In the genomic region with DNA sequence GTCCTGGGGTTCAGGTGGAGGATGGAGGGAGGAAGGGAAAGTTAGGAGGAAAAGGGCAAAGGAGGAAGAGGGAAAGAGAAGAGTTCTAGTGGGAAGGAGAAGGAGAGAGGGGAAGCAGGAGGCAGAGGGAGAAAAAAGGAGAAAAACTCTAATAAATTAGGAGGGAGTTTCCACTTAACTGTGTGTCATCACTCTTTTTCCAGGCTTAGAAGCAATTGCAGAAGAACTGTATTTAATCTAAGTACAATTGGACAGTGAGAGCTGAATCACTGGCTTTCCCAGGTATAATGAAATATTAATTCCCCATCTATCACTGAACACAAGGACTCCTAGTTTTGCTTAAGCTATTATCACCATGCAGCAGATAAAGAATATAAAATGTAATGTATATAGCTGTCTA, we compare ENCODE assay signal across 26 cellular contexts.
A peak's percentile ranks its signal among the peaks of the same experiment; 100 is the strongest.
DNase-seq lines count a peak whose midpoint lies in the region; ATAC-seq and TF ChIP-seq lines count a peak whose summit lies in the region.
"Had no signal": no experiment of that assay in that cellular context is flagged by ENCODE, and none has a peak within 500 bp of the region (broad histone marks: within the 10 kb centered on the region; RNA-seq: fewer than 3 reads in every experiment).

No MANE protein-coding gene starts in this region.

- peaks cover 61% of the 10 kb centered on the region for H3K79me2 ChIP-seq in fibroblast of lung (ENCODE audit: control insufficient read depth, insufficient read depth, low read length)
- peaks cover 88% of the 10 kb centered on the region for H3K79me2 ChIP-seq in osteoblast (ENCODE audit: insufficient read depth, low read length)

- H3K27ac ChIP-seq in fibroblast of lung (ENCODE audit: insufficient read depth, low read length) (peak overlapping the region; percentile 24), osteoblast (ENCODE audit: low read depth, low read length) (peak overlapping the region; percentile 96), esophagus squamous epithelium (no peak overlapping the region)
- H3K27ac ChIP-seq: 22Rv1, WERI-Rb-1 had no signal

- no peak overlapping the region for H3K9ac ChIP-seq in fibroblast of lung (ENCODE audit: insufficient read depth, low read length)

- no peaks in the 10 kb centered on the region for H3K9me3 Mint-ChIP-seq in activated T-cell treated with anti-CD3 and anti-CD28 coated beads, Interleukin-2, amount 50 U/mL, for 24 hours
- no peaks in the 10 kb centered on the region for H3K9me3 Mint-ChIP-seq in activated T-helper 17 cell treated with anti-CD3 and anti-CD28 coated beads, Interleukin-2, amount 50 U/mL, for 72 hours
- H3K9me3 Mint-ChIP-seq: activated T-cell treated with anti-CD3 and anti-CD28 coated beads, Interleukin-2, amount 50 U/mL, for 4 hours had no signal

- no peak for ATAC-seq in activated T-helper 17 cell treated with anti-CD3 and anti-CD28 coated beads, Interleukin-2, amount 50 U/mL, for 72 hours (replicated peaks)
- no peak for ATAC-seq in HG03139 (IDR thresholded peaks at IDR 0.05; ENCODE audit: unreplicated experiment)
- ATAC-seq: activated T-cell treated with anti-CD3 and anti-CD28 coated beads, Interleukin-2, amount 50 U/mL, for 4 hours had no signal

- no peaks in the 10 kb centered on the region for H3K27me3 ChIP-seq in fibroblast of lung (ENCODE audit: control insufficient read depth, insufficient read depth, low read length)
- H3K27me3 ChIP-seq in osteoblast (ENCODE audit: insufficient read depth, low read length): no peaks in the 10 kb centered on the region
- no peaks in the 10 kb centered on the region for H3K27me3 ChIP-seq in esophagus squamous epithelium

- no peaks in the 10 kb centered on the region for H3K9me3 ChIP-seq in fibroblast of lung (ENCODE audit: control insufficient read depth, insufficient read depth, low read depth, low read length)
- H3K9me3 ChIP-seq in osteoblast (ENCODE audit: low read depth, low read length): no peaks in the 10 kb centered on the region
- no peaks in the 10 kb centered on the region for H3K9me3 ChIP-seq in esophagus squamous epithelium
- H3K9me3 ChIP-seq: left ventricle myocardium inferior had no signal

- no peaks in the 10 kb centered on the region for H3K27me3 Mint-ChIP-seq in activated T-cell treated with anti-CD3 and anti-CD28 coated beads, Interleukin-2, amount 50 U/mL, for 24 hours
- H3K27me3 Mint-ChIP-seq in activated T-helper 17 cell treated with anti-CD3 and anti-CD28 coated beads, Interleukin-2, amount 50 U/mL, for 72 hours: no peaks in the 10 kb centered on the region

- H3K36me3 ChIP-seq in fibroblast of lung (ENCODE audit: control insufficient read depth, insufficient read depth, low read length) (no peaks in the 10 kb centered on the region), osteoblast (ENCODE audit: insufficient read depth, low read length) (peaks cover 25% of the 10 kb centered on the region), esophagus squamous epithelium (peaks cover 0 to 37% (median 0%) of the 10 kb centered on the region in 3 donors)
- H3K36me3 ChIP-seq: WERI-Rb-1 had no signal

- TF ChIP-seq CTCF in fibroblast of lung (conservative IDR thresholded peaks at IDR 0.05 in 1 of 2, IDR thresholded peaks at IDR 0.05 in 1 of 2; ENCODE audit: low read depth in 1 of 2, low read length in 2 of 2) (no peak), osteoblast (IDR thresholded peaks at IDR 0.05; ENCODE audit: extremely low read depth, low read depth, low read length) (no peak), esophagus squamous epithelium (IDR thresholded peaks at IDR 0.05) (no peak)

- H4K20me1 ChIP-seq in fibroblast of lung (ENCODE audit: control insufficient read depth, extremely low read depth, insufficient read depth, low read length) (no peaks in the 10 kb centered on the region), osteoblast (ENCODE audit: insufficient read depth, low read length) (no peaks in the 10 kb centered on the region)

- peaks cover 57% of the 10 kb centered on the region for H3K36me3 Mint-ChIP-seq in activated T-cell treated with anti-CD3 and anti-CD28 coated beads, Interleukin-2, amount 50 U/mL, for 24 hours (ENCODE audit: low read depth)
- H3K36me3 Mint-ChIP-seq in activated T-helper 17 cell treated with anti-CD3 and anti-CD28 coated beads, Interleukin-2, amount 50 U/mL, for 72 hours (ENCODE audit: low read depth): peaks cover 72% of the 10 kb centered on the region

- peak overlapping the region; percentile 62 for H3K27ac Mint-ChIP-seq in activated T-cell treated with anti-CD3 and anti-CD28 coated beads, Interleukin-2, amount 50 U/mL, for 24 hours
- peak overlapping the region; percentile 83 for H3K27ac Mint-ChIP-seq in activated T-helper 17 cell treated with anti-CD3 and anti-CD28 coated beads, Interleukin-2, amount 50 U/mL, for 72 hours

- no peak overlapping the region for H3K4me2 ChIP-seq in fibroblast of lung (ENCODE audit: extremely low read depth, insufficient read depth, low read length)
- no peak overlapping the region for H3K4me2 ChIP-seq in osteoblast (ENCODE audit: insufficient read depth, low read length)

- intact Hi-C loops in esophagus squamous epithelium (cut with DNase I): no loop called here

- H2AFZ ChIP-seq in fibroblast of lung (ENCODE audit: low read length) (no peak overlapping the region), osteoblast (ENCODE audit: low read length) (no peak overlapping the region)

- H3K4me3 Mint-ChIP-seq in activated T-cell treated with anti-CD3 and anti-CD28 coated beads, Interleukin-2, amount 50 U/mL, for 24 hours: no peak overlapping the region
- H3K4me3 Mint-ChIP-seq in activated T-helper 17 cell treated with anti-CD3 and anti-CD28 coated beads, Interleukin-2, amount 50 U/mL, for 72 hours: no peak overlapping the region
- H3K4me3 Mint-ChIP-seq: activated T-cell treated with anti-CD3 and anti-CD28 coated beads, Interleukin-2, amount 50 U/mL, for 4 hours had no signal

- TF ChIP-seq POLR2A in esophagus squamous epithelium (IDR thresholded peaks at IDR 0.05): no peak

- no peak overlapping the region for H3K4me3 ChIP-seq in fibroblast of lung (replicated peaks in 1 of 4; ENCODE audit: control extremely low read depth in 1 of 4, insufficient read depth in 1 of 4, low read depth in 3 of 4, low read length in 4 of 4)
- H3K4me3 ChIP-seq in osteoblast (ENCODE audit: insufficient read depth, low read length): no peak overlapping the region
- H3K4me3 ChIP-seq in esophagus squamous epithelium: no peak overlapping the region
- H3K4me3 ChIP-seq: left ventricle myocardium inferior had no signal

- peaks cover 12% of the 10 kb centered on the region for H3K4me1 ChIP-seq in fibroblast of lung (ENCODE audit: control insufficient read depth, extremely low read depth, insufficient read depth, low read length)
- H3K4me1 ChIP-seq in osteoblast (ENCODE audit: insufficient read depth, low read length): peaks cover 50% of the 10 kb centered on the region
- peaks cover 0 to 17% (median 5%) of the 10 kb centered on the region in 3 donors for H3K4me1 ChIP-seq in esophagus squamous epithelium

- no peak for DNase-seq in activated T-cell treated with anti-CD3 and anti-CD28 coated beads, Interleukin-2, amount 50 U/mL, for 24 hours
- no peak for DNase-seq in activated T-cell treated with anti-CD3 and anti-CD28 coated beads for 4 hours
- no peak for DNase-seq in fibroblast of lung (ENCODE audit: low read depth in 2 of 2)
- DNase-seq in osteoblast (ENCODE audit: insufficient read length, low spot score, missing footprints): no peak
- no peak for DNase-seq in esophagus squamous epithelium (lab: John Stamatoyannopoulos, UW)
- no peak for DNase-seq in T-helper 9 cell
- DNase-seq: activated CD4-positive, alpha-beta T cell treated with anti-CD3 and anti-CD28 coated beads for 4 hours; activated naive CD4-positive, alpha-beta T cell; activated T-cell treated with anti-CD3 and anti-CD28 coated beads, Interleukin-2, amount 50 U/mL, for 4 hours; C1 segment of cervical spinal cord; Calu3; DMS79 treated with DMSO at 0.1 percent for 48 hours; GF-D8; KBM-7; left ventricle myocardium inferior; NCI-H1092; NCI-H1694; NCI-H446 treated with DMSO at 0.1 percent for 48 hours; NCI-H82; occipital lobe; stimulated activated naive CD4-positive, alpha-beta T cell; T1000; WERI-Rb-1 had no signal

- peaks cover 34% of the 10 kb centered on the region for H3K4me1 Mint-ChIP-seq in activated T-cell treated with anti-CD3 and anti-CD28 coated beads, Interleukin-2, amount 50 U/mL, for 24 hours (ENCODE audit: low read depth)
- peaks cover 49% of the 10 kb centered on the region for H3K4me1 Mint-ChIP-seq in activated T-helper 17 cell treated with anti-CD3 and anti-CD28 coated beads, Interleukin-2, amount 50 U/mL, for 72 hours

Comparison
In these comparisons a context has a peak if more than half of its experiments do, and no peak if none do; other contexts are left out.
1. H3K27ac ChIP-seq: peak in fibroblast of lung (single experiment) and osteoblast (single experiment); none in esophagus squamous epithelium (0 of 4).